Comparison of ENCODE assay signal across 1 cellular context in the genomic region with DNA sequence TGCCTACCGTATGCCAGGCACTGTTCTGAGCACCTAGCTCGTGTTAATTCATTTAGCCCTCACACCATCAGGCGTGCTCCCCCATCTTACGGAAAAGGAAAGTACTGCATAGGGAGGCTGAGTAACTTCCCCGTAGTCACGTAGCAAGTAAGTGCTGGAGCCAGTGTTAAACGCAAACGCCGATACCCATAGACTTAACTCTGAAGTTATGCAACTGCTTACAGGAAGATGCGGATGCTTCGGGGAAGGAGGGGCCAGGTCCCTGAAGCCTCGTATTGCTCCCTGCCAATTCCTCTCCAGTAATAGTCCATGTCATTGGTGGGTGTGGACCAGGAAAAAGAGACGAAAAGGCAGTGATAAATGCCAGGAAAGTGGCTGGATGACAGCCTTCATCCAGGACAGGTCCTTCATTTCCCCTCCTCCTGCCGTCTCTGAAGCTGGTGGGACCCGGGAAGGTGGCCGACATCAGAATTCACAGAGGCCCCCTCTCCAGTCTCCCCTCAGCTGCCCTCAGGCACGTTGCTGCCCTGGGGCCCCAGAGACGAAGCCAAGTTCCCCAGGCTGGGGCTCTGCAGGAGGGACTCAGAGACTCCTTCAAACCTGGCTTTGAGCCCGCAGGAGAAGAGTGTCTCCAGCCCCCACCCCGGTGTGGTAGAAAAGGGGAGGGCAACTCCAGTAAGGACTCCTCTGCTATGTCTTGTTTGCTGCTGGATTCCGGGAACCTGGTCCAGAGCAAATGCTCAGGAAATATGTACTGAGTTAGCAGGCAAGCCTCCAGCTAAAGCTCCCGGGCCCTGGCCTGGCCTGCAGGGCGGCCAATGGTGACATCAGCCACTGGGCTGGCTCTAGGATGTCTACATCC.
A peak's percentile ranks its signal among the peaks of the same experiment; 100 is the strongest.
TF ChIP-seq lines count a peak whose summit lies in the region.

No MANE protein-coding gene starts in this region.

TF ChIP-seq in K562, 482 proteins besides CTCF, POLR2A, EP300 and RAD21 (continued from another document):
- peak in 1 of 2 experiments; percentile 47; a peak in 1 of 4 replicates for TF ChIP-seq MAZ (CRISPR knock-in tag; conservative IDR thresholded peaks at IDR 0.05 in 1 of 2, IDR thresholded peaks at IDR 0.05 in 1 of 2)
- no peak for TF ChIP-seq FIP1L1 (IDR thresholded peaks at IDR 0.05; ENCODE audit: low read depth, low read length, poor library complexity, severe bottlenecking)
- TF ChIP-seq, protein P1, sequence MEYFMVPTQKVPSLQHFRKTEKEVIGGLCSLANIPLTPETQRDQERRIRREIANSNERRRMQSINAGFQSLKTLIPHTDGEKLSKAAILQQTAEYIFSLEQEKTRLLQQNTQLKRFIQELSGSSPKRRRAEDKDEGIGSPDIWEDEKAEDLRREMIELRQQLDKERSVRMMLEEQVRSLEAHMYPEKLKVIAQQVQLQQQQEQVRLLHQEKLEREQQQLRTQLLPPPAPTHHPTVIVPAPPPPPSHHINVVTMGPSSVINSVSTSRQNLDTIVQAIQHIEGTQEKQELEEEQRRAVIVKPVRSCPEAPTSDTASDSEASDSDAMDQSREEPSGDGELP (CRISPR knock-in tag; IDR thresholded peaks at IDR 0.05; ENCODE audit: borderline replicate concordance) = no peak
- TF ChIP-seq, protein P2, sequence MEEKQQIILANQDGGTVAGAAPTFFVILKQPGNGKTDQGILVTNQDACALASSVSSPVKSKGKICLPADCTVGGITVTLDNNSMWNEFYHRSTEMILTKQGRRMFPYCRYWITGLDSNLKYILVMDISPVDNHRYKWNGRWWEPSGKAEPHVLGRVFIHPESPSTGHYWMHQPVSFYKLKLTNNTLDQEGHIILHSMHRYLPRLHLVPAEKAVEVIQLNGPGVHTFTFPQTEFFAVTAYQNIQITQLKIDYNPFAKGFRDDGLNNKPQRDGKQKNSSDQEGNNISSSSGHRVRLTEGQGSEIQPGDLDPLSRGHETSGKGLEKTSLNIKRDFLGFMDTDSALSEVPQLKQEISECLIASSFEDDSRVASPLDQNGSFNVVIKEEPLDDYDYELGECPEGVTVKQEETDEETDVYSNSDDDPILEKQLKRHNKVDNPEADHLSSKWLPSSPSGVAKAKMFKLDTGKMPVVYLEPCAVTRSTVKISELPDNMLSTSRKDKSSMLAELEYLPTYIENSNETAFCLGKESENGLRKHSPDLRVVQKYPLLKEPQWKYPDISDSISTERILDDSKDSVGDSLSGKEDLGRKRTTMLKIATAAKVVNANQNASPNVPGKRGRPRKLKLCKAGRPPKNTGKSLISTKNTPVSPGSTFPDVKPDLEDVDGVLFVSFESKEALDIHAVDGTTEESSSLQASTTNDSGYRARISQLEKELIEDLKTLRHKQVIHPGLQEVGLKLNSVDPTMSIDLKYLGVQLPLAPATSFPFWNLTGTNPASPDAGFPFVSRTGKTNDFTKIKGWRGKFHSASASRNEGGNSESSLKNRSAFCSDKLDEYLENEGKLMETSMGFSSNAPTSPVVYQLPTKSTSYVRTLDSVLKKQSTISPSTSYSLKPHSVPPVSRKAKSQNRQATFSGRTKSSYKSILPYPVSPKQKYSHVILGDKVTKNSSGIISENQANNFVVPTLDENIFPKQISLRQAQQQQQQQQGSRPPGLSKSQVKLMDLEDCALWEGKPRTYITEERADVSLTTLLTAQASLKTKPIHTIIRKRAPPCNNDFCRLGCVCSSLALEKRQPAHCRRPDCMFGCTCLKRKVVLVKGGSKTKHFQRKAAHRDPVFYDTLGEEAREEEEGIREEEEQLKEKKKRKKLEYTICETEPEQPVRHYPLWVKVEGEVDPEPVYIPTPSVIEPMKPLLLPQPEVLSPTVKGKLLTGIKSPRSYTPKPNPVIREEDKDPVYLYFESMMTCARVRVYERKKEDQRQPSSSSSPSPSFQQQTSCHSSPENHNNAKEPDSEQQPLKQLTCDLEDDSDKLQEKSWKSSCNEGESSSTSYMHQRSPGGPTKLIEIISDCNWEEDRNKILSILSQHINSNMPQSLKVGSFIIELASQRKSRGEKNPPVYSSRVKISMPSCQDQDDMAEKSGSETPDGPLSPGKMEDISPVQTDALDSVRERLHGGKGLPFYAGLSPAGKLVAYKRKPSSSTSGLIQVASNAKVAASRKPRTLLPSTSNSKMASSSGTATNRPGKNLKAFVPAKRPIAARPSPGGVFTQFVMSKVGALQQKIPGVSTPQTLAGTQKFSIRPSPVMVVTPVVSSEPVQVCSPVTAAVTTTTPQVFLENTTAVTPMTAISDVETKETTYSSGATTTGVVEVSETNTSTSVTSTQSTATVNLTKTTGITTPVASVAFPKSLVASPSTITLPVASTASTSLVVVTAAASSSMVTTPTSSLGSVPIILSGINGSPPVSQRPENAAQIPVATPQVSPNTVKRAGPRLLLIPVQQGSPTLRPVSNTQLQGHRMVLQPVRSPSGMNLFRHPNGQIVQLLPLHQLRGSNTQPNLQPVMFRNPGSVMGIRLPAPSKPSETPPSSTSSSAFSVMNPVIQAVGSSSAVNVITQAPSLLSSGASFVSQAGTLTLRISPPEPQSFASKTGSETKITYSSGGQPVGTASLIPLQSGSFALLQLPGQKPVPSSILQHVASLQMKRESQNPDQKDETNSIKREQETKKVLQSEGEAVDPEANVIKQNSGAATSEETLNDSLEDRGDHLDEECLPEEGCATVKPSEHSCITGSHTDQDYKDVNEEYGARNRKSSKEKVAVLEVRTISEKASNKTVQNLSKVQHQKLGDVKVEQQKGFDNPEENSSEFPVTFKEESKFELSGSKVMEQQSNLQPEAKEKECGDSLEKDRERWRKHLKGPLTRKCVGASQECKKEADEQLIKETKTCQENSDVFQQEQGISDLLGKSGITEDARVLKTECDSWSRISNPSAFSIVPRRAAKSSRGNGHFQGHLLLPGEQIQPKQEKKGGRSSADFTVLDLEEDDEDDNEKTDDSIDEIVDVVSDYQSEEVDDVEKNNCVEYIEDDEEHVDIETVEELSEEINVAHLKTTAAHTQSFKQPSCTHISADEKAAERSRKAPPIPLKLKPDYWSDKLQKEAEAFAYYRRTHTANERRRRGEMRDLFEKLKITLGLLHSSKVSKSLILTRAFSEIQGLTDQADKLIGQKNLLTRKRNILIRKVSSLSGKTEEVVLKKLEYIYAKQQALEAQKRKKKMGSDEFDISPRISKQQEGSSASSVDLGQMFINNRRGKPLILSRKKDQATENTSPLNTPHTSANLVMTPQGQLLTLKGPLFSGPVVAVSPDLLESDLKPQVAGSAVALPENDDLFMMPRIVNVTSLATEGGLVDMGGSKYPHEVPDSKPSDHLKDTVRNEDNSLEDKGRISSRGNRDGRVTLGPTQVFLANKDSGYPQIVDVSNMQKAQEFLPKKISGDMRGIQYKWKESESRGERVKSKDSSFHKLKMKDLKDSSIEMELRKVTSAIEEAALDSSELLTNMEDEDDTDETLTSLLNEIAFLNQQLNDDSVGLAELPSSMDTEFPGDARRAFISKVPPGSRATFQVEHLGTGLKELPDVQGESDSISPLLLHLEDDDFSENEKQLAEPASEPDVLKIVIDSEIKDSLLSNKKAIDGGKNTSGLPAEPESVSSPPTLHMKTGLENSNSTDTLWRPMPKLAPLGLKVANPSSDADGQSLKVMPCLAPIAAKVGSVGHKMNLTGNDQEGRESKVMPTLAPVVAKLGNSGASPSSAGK (IDR thresholded peaks at IDR 0.05) = no peak
